8 cellular contexts compared by ENCODE assay signal in the genomic region with DNA sequence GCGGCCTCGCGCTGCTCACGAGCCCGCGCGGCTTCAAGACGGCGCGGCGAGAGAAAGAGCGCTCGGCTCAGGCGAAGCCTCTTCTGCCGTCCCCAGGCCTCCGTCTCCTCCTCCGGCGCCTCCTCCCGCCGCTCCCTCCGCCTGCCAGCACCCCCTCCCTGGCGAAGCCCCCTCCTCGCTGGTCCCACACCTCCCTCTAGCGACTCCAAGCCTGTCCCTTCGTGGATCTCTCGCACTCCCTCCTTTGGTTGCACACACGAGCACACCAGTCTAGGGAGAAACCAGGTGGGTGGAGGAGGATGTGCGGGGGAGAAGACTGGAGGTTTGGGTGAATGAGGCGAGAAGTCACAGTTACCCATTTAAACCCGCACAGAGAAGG. TPM values are rescaled to one million over a fixed set of nuclear protein-coding genes. Genes with fewer than 3 reads are reported as not detected.
DNase-seq lines count a peak whose midpoint lies in the region; ATAC-seq and TF ChIP-seq lines count a peak whose summit lies in the region.

A gene (minus strand): TSS at position 57 of the 379 bp plus-strand sequence. CDS start 670 bp downstream, outside the sequence.

- H3K36me3 Mint-ChIP-seq in naive B cell = peaks cover 5 to 8% of the 10 kb centered on the region in 2 donors
- peaks cover 11% of the 10 kb centered on the region for H3K36me3 Mint-ChIP-seq in stimulated activated memory B cell treated with anti-CD40 and anti-IgM and Interleukin-4, amounts not matched to agents 10 μg/mL and 1 μg/mL and 100 μg/mL, for 72 hours

- POLR2A ChIA-PET in PC-3 (lab: Charles Lee; ENCODE audit: unreplicated experiment) = interaction anchor here (0.5 to 0.6 kb wide), 2 partner anchors 26 to 261 kb away, joined by 3 read pairs; no protein-coding TSS in a partner anchor

- peak within 1 kb of the TSS; percentile 91 for H3K4me3 ChIP-seq in PC-3 (ENCODE audit: low read length)

- intact Hi-C loops in PC-3 (cut with micrococcal nuclease) = loop anchor here (1.0 to 5.0 kb wide), 9 partner anchors 115 to 621 kb away; no protein-coding TSS in a partner anchor

- no peaks in the 10 kb centered on the region for H3K36me3 ChIP-seq in PC-3 (ENCODE audit: low read depth, low read length)

- H3K4me3 Mint-ChIP-seq in naive B cell = peak within 1 kb of the TSS; percentile 96 to 100 (median 99)
- H3K4me3 Mint-ChIP-seq in stimulated activated memory B cell treated with anti-CD40 and anti-IgM and Interleukin-4, amounts not matched to agents 10 μg/mL and 1 μg/mL and 100 μg/mL, for 72 hours = peak within 1 kb of the TSS; percentile 96

- no peaks in the 10 kb centered on the region for H3K9me3 ChIP-seq in PC-3 (ENCODE audit: low read length)

- H3K27me3 Mint-ChIP-seq in naive B cell = peaks cover 0 to 8% (median 0%) of the 10 kb centered on the region in 3 donors
- no peaks in the 10 kb centered on the region for H3K27me3 Mint-ChIP-seq in stimulated activated memory B cell treated with anti-CD40 and anti-IgM and Interleukin-4, amounts not matched to agents 10 μg/mL and 1 μg/mL and 100 μg/mL, for 72 hours

- H3K27ac ChIP-seq in PC-3 (ENCODE audit: low read length) = peak within 1 kb of the TSS; percentile 98

- CTCF ChIA-PET in PC-3 (lab: Charles Lee) = no interaction called here

- peak within 1 kb of the TSS; percentile 96 to 100 (median 100) for H3K27ac Mint-ChIP-seq in naive B cell
- H3K27ac Mint-ChIP-seq in stimulated activated memory B cell treated with anti-CD40 and anti-IgM and Interleukin-4, amounts not matched to agents 10 μg/mL and 1 μg/mL and 100 μg/mL, for 72 hours = peak within 1 kb of the TSS; percentile 91

- peaks cover 23 to 33% (median 24%) of the 10 kb centered on the region in 3 donors for H3K4me1 Mint-ChIP-seq in naive B cell
- H3K4me1 Mint-ChIP-seq in stimulated activated memory B cell treated with anti-CD40 and anti-IgM and Interleukin-4, amounts not matched to agents 10 μg/mL and 1 μg/mL and 100 μg/mL, for 72 hours = peaks cover 20% of the 10 kb centered on the region

- peak; percentile 55 for TF ChIP-seq CTCF in PC-3 (conservative IDR thresholded peaks at IDR 0.05; ENCODE audit: low read depth, low read length)

- H2AFZ ChIP-seq in PC-3 (ENCODE audit: low read length) = peak within 1 kb of the TSS; percentile 77

- H3K27me3 ChIP-seq in PC-3 (ENCODE audit: low read length) = no peaks in the 10 kb centered on the region

- peaks cover 30% of the 10 kb centered on the region for H3K79me2 ChIP-seq in PC-3 (ENCODE audit: low read length)

- ATAC-seq in GM21526 (IDR thresholded peaks at IDR 0.05; ENCODE audit: low FRiP score, unreplicated experiment) = peak; percentile 47
- ATAC-seq in PC-3 = peak; percentile 67
- ATAC-seq in naive B cell (ENCODE audit: low read depth in 2 of 2) = peak; percentile 48 to 50
- ATAC-seq in stimulated activated memory B cell treated with anti-CD40 and anti-IgM and Interleukin-4, amounts not matched to agents 10 μg/mL and 1 μg/mL and 100 μg/mL, for 72 hours = peak; percentile 68

- no peaks in the 10 kb centered on the region for H4K20me1 ChIP-seq in PC-3 (ENCODE audit: low read length)

- no peaks in the 10 kb centered on the region for H3K9me2 ChIP-seq in PC-3 (replicated peaks; ENCODE audit: low read length)

- no peaks in the 10 kb centered on the region for H3F3A ChIP-seq in PC-3 (ENCODE audit: low read length, unreplicated experiment)

- no peaks in the 10 kb centered on the region for H3K9me3 Mint-ChIP-seq in naive B cell
- no peaks in the 10 kb centered on the region for H3K9me3 Mint-ChIP-seq in stimulated activated memory B cell treated with anti-CD40 and anti-IgM and Interleukin-4, amounts not matched to agents 10 μg/mL and 1 μg/mL and 100 μg/mL, for 72 hours

- BruUV-seq in PC-3 (replicated peaks; lab: Mats Ljungman, UMichigan) = no TSS peak

- DNase-seq in DMS 273 treated with DMSO at 0.1 percent for 48 hours (lab: John Stamatoyannopoulos, UW) (peak; percentile 56), HuH-7 (ENCODE audit: low spot score) (peak; percentile 77), PC-3 (peak; percentile 75), fibroblast of gingiva (ENCODE audit: low read depth) (peak; percentile 91), naive B cell (peak; percentile 82)
- DNase-seq in activated T-helper 1 cell treated with anti-CD3 and anti-CD28 coated beads, Interleukin-2, amount 50 U/mL, for 16 hours (ENCODE audit: low read depth in 1 of 2, low spot score in 1 of 2) = peak; percentile 54 to 74

- H3K4me1 ChIP-seq in PC-3 (ENCODE audit: insufficient read depth, low read length) = peaks cover 16% of the 10 kb centered on the region

- peak within 1 kb of the TSS; percentile 99 for H3K4me2 ChIP-seq in PC-3 (ENCODE audit: low read length)

- H3K9ac ChIP-seq in PC-3 (ENCODE audit: low read length) = peak within 1 kb of the TSS; percentile 95

RNA-seq across cellular contexts. Expression of the gene that starts here (rescaled TPM):
- total RNA-seq in PC-3 (2014; rRNA removed) = 14.3 and 15.4 TPM in 2 replicates
- 10 to 100 TPM; 75.5 to 84.9 (median 81.8) TPM for polyA plus RNA-seq in naive B cell (ENCODE audit: low read depth in 6 of 6)

Comparison
In these comparisons a context has a peak if more than half of its experiments do, and no peak if none do; other contexts are left out.
1. Peak in every context shown above with its lines: DNase-seq, ATAC-seq, H3K4me3 ChIP-seq and H3K27ac ChIP-seq.